Comparison of ENCODE assay signal across 22 cellular contexts in genomic region chr10:126759531-126759930, GRCh38.
"Had no signal": no experiment of that assay in that cellular context is flagged by ENCODE, and none has a peak within 500 bp of the region (broad histone marks: within the 10 kb centered on the region; RNA-seq: fewer than 3 reads in every experiment).

No MANE protein-coding gene starts in this region.

- ATAC-seq: esophagus mucosa; gastrocnemius medialis; heart right ventricle; left cardiac atrium; left lung; left ventricle myocardium superior; lower lobe of right lung; naive thymus-derived CD4-positive, alpha-beta T cell had no signal

- DNase-seq: colonic mucosa; cortex of kidney; effector CD4-positive, alpha-beta T cell; effector memory CD4-positive, alpha-beta T cell; esophagus squamous epithelium; foreskin fibroblast; foreskin melanocyte; gastrocnemius medialis; glutamatergic neuron; head of caudate nucleus; heart right ventricle; hippocampal formation; left cardiac atrium; left lung; left ventricle myocardium superior; lower lobe of right lung; mesendoderm; midbrain; naive thymus-derived CD4-positive, alpha-beta T cell had no signal

- H3K4me1 Mint-ChIP-seq: memory B cell; naive thymus-derived CD4-positive, alpha-beta T cell had no signal

- H3K27me3 ChIP-seq: colonic mucosa, gastrocnemius medialis, heart right ventricle, left lung had no signal

- H3K4me1 ChIP-seq: colonic mucosa, esophagus squamous epithelium, gastrocnemius medialis, heart right ventricle, left lung, lower lobe of right lung had no signal

- H3K4me3 ChIP-seq: colonic mucosa, esophagus squamous epithelium, gastrocnemius medialis, heart right ventricle, left lung, lower lobe of right lung had no signal

- H3K4me3 Mint-ChIP-seq: dendritic cell treated with granulocyte-macrophage colony-stimulating factor and Interleukin-4, amounts not matched to agents 40 ng/mL and 50 ng/mL, for 4 days; memory B cell; naive thymus-derived CD4-positive, alpha-beta T cell had no signal

- H3K9me3 ChIP-seq: colonic mucosa, gastrocnemius medialis, lower lobe of right lung had no signal

- H3K27ac ChIP-seq: colonic mucosa, esophagus squamous epithelium, gastrocnemius medialis, heart right ventricle, left lung, lower lobe of right lung had no signal

- H3K36me3 Mint-ChIP-seq: memory B cell had no signal

- H3K27me3 Mint-ChIP-seq: dendritic cell treated with granulocyte-macrophage colony-stimulating factor and Interleukin-4, amounts not matched to agents 40 ng/mL and 50 ng/mL, for 4 days; memory B cell had no signal

- H3K36me3 ChIP-seq: colonic mucosa, esophagus squamous epithelium, gastrocnemius medialis, heart right ventricle, left lung, lower lobe of right lung had no signal

- H3K27ac Mint-ChIP-seq: dendritic cell treated with granulocyte-macrophage colony-stimulating factor and Interleukin-4, amounts not matched to agents 40 ng/mL and 50 ng/mL, for 4 days; memory B cell; naive thymus-derived CD4-positive, alpha-beta T cell had no signal
